Comparison of ENCODE assay signal across 8 cellular contexts in genomic region chr19:33300016-33300981, GRCh38. TPM values are rescaled to one million over a fixed set of nuclear protein-coding genes. Genes with fewer than 3 reads are reported as not detected.
DNase-seq lines count a peak whose midpoint lies in the region; ATAC-seq lines count a peak whose summit lies in the region.

No MANE protein-coding gene starts in this region.

- no peaks in the 10 kb centered on the region for H3K36me3 ChIP-seq in iPS-20b (ENCODE audit: insufficient read depth, low read depth, low read length)

- no peak overlapping the region for H3K9ac ChIP-seq in iPS-20b (ENCODE audit: low read depth, low read length)

- peak overlapping the region; percentile 71 for H3K4me3 Mint-ChIP-seq in T-helper 17 cell

- H3K4me3 ChIP-seq in iPS-20b (ENCODE audit: low read length), result peak overlapping the region; percentile 61; the same call in 1 of the 2 replicates

- H3K27me3 Mint-ChIP-seq in T-helper 17 cell, result peaks cover 24% of the 10 kb centered on the region

- H3K27ac Mint-ChIP-seq in T-helper 17 cell, result no peak overlapping the region

- intact Hi-C loops in sciatic nerve (cut with DNase I), result loop anchor here (10.0 kb wide), 1 partner anchor 105 kb away; no protein-coding TSS in a partner anchor

- no peaks in the 10 kb centered on the region for H3K36me3 Mint-ChIP-seq in T-helper 17 cell (ENCODE audit: low read depth)

- peaks cover 4% of the 10 kb centered on the region; the same call in 1 of the 2 replicates for H3K4me1 ChIP-seq in iPS-20b (ENCODE audit: insufficient read depth, low read length)

- H3K4me1 Mint-ChIP-seq in T-helper 17 cell, result peaks cover 1% of the 10 kb centered on the region

- H3K9me3 ChIP-seq in T-helper 17 cell (ENCODE audit: control insufficient read depth, low read length, poor library complexity, severe bottlenecking) (no peaks in the 10 kb centered on the region), iPS-20b (ENCODE audit: insufficient read depth, low read depth, low read length) (no peaks in the 10 kb centered on the region)

- DNase-seq in D341Med (ENCODE audit: low spot score) (peak; percentile 25), T-helper 17 cell (no peak), sciatic nerve (ENCODE audit: low spot score) (no peak)

- no peak overlapping the region for H3K27ac ChIP-seq in iPS-20b (ENCODE audit: low read length)

- peaks cover 77% of the 10 kb centered on the region for H3K27me3 ChIP-seq in iPS-20b (ENCODE audit: insufficient read depth, low read length)

- ATAC-seq in T-helper 17 cell (no peak), sciatic nerve (peak; percentile 1), GM19023 (IDR thresholded peaks at IDR 0.05; ENCODE audit: unreplicated experiment) (no peak), GM21515 (IDR thresholded peaks at IDR 0.05; ENCODE audit: unreplicated experiment) (no peak), HG02642 (IDR thresholded peaks at IDR 0.05; ENCODE audit: poor library complexity, unreplicated experiment) (no peak), HG02884 (IDR thresholded peaks at IDR 0.05; ENCODE audit: unreplicated experiment) (no peak)

RNA-seq across cellular contexts. Expression of gene CEBPA, which starts 2.0 kb away (rescaled TPM):
- total RNA-seq in T-helper 17 cell, result 1 to 10 TPM; 2.2 to 2.4 TPM
- total RNA-seq in sciatic nerve, result 20.4 TPM
